18 cellular contexts compared by ENCODE assay signal in genomic region chr10:11538834-11539190, GRCh38.
DNase-seq lines count a peak whose midpoint lies in the region; ATAC-seq and TF ChIP-seq lines count a peak whose summit lies in the region.
"Had no signal": no experiment of that assay in that cellular context is flagged by ENCODE, and none has a peak within 500 bp of the region (broad histone marks: within the 10 kb centered on the region; RNA-seq: fewer than 3 reads in every experiment).

No MANE protein-coding gene starts in this region.

- H3F3A ChIP-seq in SK-N-SH (replicated peaks; ENCODE audit: insufficient read depth): no peaks in the 10 kb centered on the region

- H3K79me2 ChIP-seq in H9 (ENCODE audit: insufficient read depth, low read length): peaks cover 5% of the 10 kb centered on the region; the same call in 1 of the 2 replicates
- H3K79me2 ChIP-seq in SK-N-SH (ENCODE audit: insufficient read depth): peaks cover 22% of the 10 kb centered on the region; the same call in 1 of the 2 replicates

- H4K20me1 ChIP-seq in BLaER1: peaks cover 85% of the 10 kb centered on the region
- H4K20me1 ChIP-seq in H9 (ENCODE audit: control insufficient read depth, insufficient read depth, insufficient read length): no peaks in the 10 kb centered on the region
- H4K20me1 ChIP-seq in SK-N-SH (ENCODE audit: insufficient read depth): peaks cover 10% of the 10 kb centered on the region

- H3K56ac ChIP-seq in H9 (ENCODE audit: insufficient read length, low read depth, low read length): no peak overlapping the region

- H3K9me3 Mint-ChIP-seq in H9: no peaks in the 10 kb centered on the region
- H3K9me3 Mint-ChIP-seq: activated CD4-positive, alpha-beta T cell treated with anti-CD3 and anti-CD28 coated beads, Interleukin-2, amount 10 ng/mL, durations not matched to agents 7 days and 5 days had no signal

- DNase-seq in H9 (no peak), SK-MEL-5 (ENCODE audit: low read depth, low spot score) (peak; percentile 26), mesenchymal stem cell (no peak), cortex of kidney (lab: John Stamatoyannopoulos, UW) (no peak), SK-N-SH (no peak)
- DNase-seq in stimulated activated CD4-positive, alpha-beta T cell treated with anti-CD3 and anti-CD28 coated beads, Interleukin-4, amount 100 ng/mL, for 24 hours: no peak
- DNase-seq: activated CD4-positive, alpha-beta T cell treated with anti-CD3 and anti-CD28 coated beads, Interleukin-2, amount 10 ng/mL, durations not matched to agents 7 days and 5 days; activated CD8-positive, alpha-beta memory T cell treated with anti-CD3 and anti-CD28 coated beads, Interleukin-2, amount 50 U/mL, for 48 hours; NCI-H187 treated with DMSO at 0.1 percent for 48 hours; NCI-H524 treated with DMSO at 0.1 percent for 48 hours; Peyer's patch; stimulated activated CD4-positive, alpha-beta T cell treated with anti-CD3 and anti-CD28 coated beads, Interleukin-1b, Interleukin-23, amount 100 ng/mL, for 48 hours; substantia nigra had no signal

- H3K18ac ChIP-seq in H9 (ENCODE audit: insufficient read length, low read depth, low read length) (no peak overlapping the region), mesenchymal stem cell (ENCODE audit: low read depth in 1 of 2, low read length in 2 of 2) (peak overlapping the region in 1 of 2 experiments; percentile 67)

- H4K91ac ChIP-seq in H9 (ENCODE audit: insufficient read length, low read depth, low read length): no peak overlapping the region
- peak overlapping the region; percentile 37 for H4K91ac ChIP-seq in mesenchymal stem cell (ENCODE audit: low read length)

- in situ Hi-C loops in SK-MEL-5 (cut with HindIII; ENCODE audit: low pct_unique_long_range_greater_than_20kb, low sequenced_read_pairs): no loop called here

- H2BK20ac ChIP-seq in H9 (ENCODE audit: low read depth, low read length, poor library complexity, severe bottlenecking): no peak overlapping the region

- H3K23ac ChIP-seq in H9 (ENCODE audit: insufficient read length, low read depth, low read length): no peak overlapping the region
- H3K23ac ChIP-seq in mesenchymal stem cell (ENCODE audit: low read length in 2 of 2): no peak overlapping the region

- H2BK120ac ChIP-seq in H9 (ENCODE audit: low read depth, low read length, poor library complexity, severe bottlenecking) (no peak overlapping the region), mesenchymal stem cell (ENCODE audit: low read depth, low read length) (no peak overlapping the region)

- H2BK15ac ChIP-seq in H9 (ENCODE audit: low read depth, low read length): no peak overlapping the region
- no peak overlapping the region for H2BK15ac ChIP-seq in mesenchymal stem cell (ENCODE audit: low read depth, poor library complexity, severe bottlenecking)

- no peak for TF ChIP-seq RAD21 in SK-N-SH (IDR thresholded peaks at IDR 0.05; ENCODE audit: low read length)

- H3K9ac ChIP-seq in BLaER1: no peak overlapping the region
- H3K9ac ChIP-seq in H9 (ENCODE audit: extremely low read depth, insufficient read length, low read length): no peak overlapping the region
- H3K9ac ChIP-seq in mesenchymal stem cell (ENCODE audit: low read length): no peak overlapping the region
- H3K9ac ChIP-seq in SK-N-SH: no peak overlapping the region

- H4K5ac ChIP-seq in H9 (ENCODE audit: insufficient read length, low read depth, low read length): no peak overlapping the region

- POLR2A ChIA-PET in SK-N-SH (lab: Yijun Ruan, JAX): no interaction called here

- no CpG with 5 or more reads among the region's 8 CpGs for WGBS in H9 (ENCODE audit: extremely low coverage, insufficient read length, low lambda C conversion rate)
- 88% methylated on average over 8 of the region's 8 CpGs for whole genome bisulfite sequencing in mesenchymal stem cell
- WGBS in SK-N-SH (ENCODE audit: low lambda C conversion rate): 96% methylated on average over 8 of the region's 8 CpGs

- H3K36me3 Mint-ChIP-seq in H9 (ENCODE audit: insufficient read depth in 1 of 3, low read depth in 3 of 3): no peaks in the 10 kb centered on the region

- H3K27me3 ChIP-seq in BLaER1: no peaks in the 10 kb centered on the region
- H3K27me3 ChIP-seq in H9 (ENCODE audit: insufficient read depth, low read length): no peaks in the 10 kb centered on the region
- no peaks in the 10 kb centered on the region for H3K27me3 ChIP-seq in mesenchymal stem cell (ENCODE audit: control insufficient read depth in 1 of 2, insufficient read depth in 1 of 2, low read length in 2 of 2)
- no peaks in the 10 kb centered on the region for H3K27me3 ChIP-seq in SK-N-SH (ENCODE audit: insufficient read depth)
- H3K27me3 ChIP-seq: left lung, Peyer's patch had no signal

- H3K9me3 ChIP-seq in BLaER1 (no peaks in the 10 kb centered on the region), H9 (ENCODE audit: control insufficient read depth, low read depth, low read length) (no peaks in the 10 kb centered on the region), mesenchymal stem cell (ENCODE audit: control insufficient read depth, low read length) (no peaks in the 10 kb centered on the region), SK-N-SH (no peaks in the 10 kb centered on the region)
- H3K9me3 ChIP-seq: HAP-1, left lung, Peyer's patch had no signal

- H3K4me3 ChIP-seq in BLaER1 (no peak overlapping the region), mesenchymal stem cell (ENCODE audit: insufficient read depth in 1 of 2, low read depth in 1 of 2, low read length in 2 of 2) (no peak overlapping the region), SK-N-SH (ENCODE audit: low read depth in 2 of 2, low read length in 1 of 2) (no peak overlapping the region)
- H3K4me3 ChIP-seq: HAP-1, left lung, Peyer's patch had no signal

- no peak overlapping the region for H4K8ac ChIP-seq in H9 (replicated peaks; ENCODE audit: insufficient read length, low read depth, low read length)
- peak overlapping the region; percentile 62 for H4K8ac ChIP-seq in mesenchymal stem cell (ENCODE audit: low read length)

- H3K4me2 ChIP-seq in BLaER1 (peak overlapping the region; percentile 34), H9 (ENCODE audit: insufficient read depth, insufficient read length, low read length) (no peak overlapping the region), mesenchymal stem cell (ENCODE audit: low read length, poor library complexity, severe bottlenecking) (no peak overlapping the region), SK-N-SH (no peak overlapping the region)

- H2BK5ac ChIP-seq in H9 (ENCODE audit: insufficient read length, low read length): no peak overlapping the region
- no peak overlapping the region for H2BK5ac ChIP-seq in mesenchymal stem cell (ENCODE audit: low read depth, low read length, poor library complexity, severe bottlenecking)

- H3K14ac ChIP-seq in H9 (ENCODE audit: insufficient read depth, low read length) (peak overlapping the region; percentile 42), mesenchymal stem cell (ENCODE audit: low read length in 2 of 2) (peak overlapping the region in 1 of 2 experiments; percentile 83)

- H2BK12ac ChIP-seq in H9 (ENCODE audit: insufficient read length, low read depth, low read length): no peak overlapping the region
- H2BK12ac ChIP-seq in mesenchymal stem cell (ENCODE audit: low read length in 2 of 2): peak overlapping the region; percentile 9 to 79

- H3K4ac ChIP-seq in H9 (ENCODE audit: low read depth, low read length) (no peak overlapping the region), mesenchymal stem cell (ENCODE audit: low read depth in 1 of 2, low read length in 2 of 2) (no peak overlapping the region)

- H3K27me3 Mint-ChIP-seq in H9 (ENCODE audit: low read depth): no peaks in the 10 kb centered on the region

- peak overlapping the region; percentile 73 to 93 (median 86) for H3K27ac Mint-ChIP-seq in H9
- H3K27ac Mint-ChIP-seq: activated CD4-positive, alpha-beta T cell treated with anti-CD3 and anti-CD28 coated beads, Interleukin-2, amount 10 ng/mL, durations not matched to agents 7 days and 5 days had no signal

- H3K27ac ChIP-seq in BLaER1 (0 out of 2 replicates have a peak overlapping the region, but pooled peaks have one; percentile 2), H9 (ENCODE audit: insufficient read length, low read depth, low read length) (no peak overlapping the region), mesenchymal stem cell (ENCODE audit: low read length, poor library complexity, severe bottlenecking) (no peak overlapping the region), SK-N-SH (ENCODE audit: low read depth in 2 of 2, low read length in 1 of 2) (no peak overlapping the region)
- H3K27ac ChIP-seq: left lung, Peyer's patch had no signal

- H3K79me1 ChIP-seq in H9 (ENCODE audit: insufficient read depth, low read depth, low read length, poor library complexity, severe bottlenecking) (peaks cover 2% of the 10 kb centered on the region), mesenchymal stem cell (replicated peaks; ENCODE audit: low read length, poor library complexity, severe bottlenecking) (peaks cover 33% of the 10 kb centered on the region)

- H2AFZ ChIP-seq in H9 (ENCODE audit: low read length) (no peak overlapping the region), mesenchymal stem cell (ENCODE audit: low read depth, low read length) (no peak overlapping the region), SK-N-SH (ENCODE audit: low read depth) (no peak overlapping the region)

- H3K23me2 ChIP-seq in H9 (ENCODE audit: insufficient read length, low read depth, low read length, poor library complexity, severe bottlenecking): no peaks in the 10 kb centered on the region

- H3K4me3 Mint-ChIP-seq in H9: no peak overlapping the region
- H3K4me3 Mint-ChIP-seq: activated CD4-positive, alpha-beta T cell treated with anti-CD3 and anti-CD28 coated beads, Interleukin-2, amount 10 ng/mL, durations not matched to agents 7 days and 5 days had no signal

- ATAC-seq in GM19328 (IDR thresholded peaks at IDR 0.05; ENCODE audit: unreplicated experiment): no peak
- ATAC-seq: sciatic nerve had no signal

- TF ChIP-seq CTCF in H9 (conservative IDR thresholded peaks at IDR 0.05) (no peak), SK-N-SH (IDR thresholded peaks at IDR 0.05) (no peak)

- TF ChIP-seq EP300 in SK-N-SH (IDR thresholded peaks at IDR 0.05; ENCODE audit: borderline replicate concordance in 1 of 2, low read depth in 1 of 2, low read length in 1 of 2): no peak

- H3K36me3 ChIP-seq in BLaER1 (no peaks in the 10 kb centered on the region), mesenchymal stem cell (ENCODE audit: control insufficient read depth in 1 of 2, insufficient read depth in 2 of 2, low read depth in 1 of 2, low read length in 2 of 2) (no peaks in the 10 kb centered on the region), SK-N-SH (replicated peaks in 1 of 2; ENCODE audit: control insufficient read depth in 1 of 2, insufficient read depth in 2 of 2, low read length in 1 of 2) (no peaks in the 10 kb centered on the region)
- H3K36me3 ChIP-seq: HAP-1, left lung, Peyer's patch had no signal

- H3K4me1 ChIP-seq in BLaER1: peaks cover 50% of the 10 kb centered on the region
- H3K4me1 ChIP-seq in H9 (ENCODE audit: insufficient read depth, low read length): peaks cover 3% of the 10 kb centered on the region; the same call in 1 of the 2 replicates
- H3K4me1 ChIP-seq in mesenchymal stem cell (ENCODE audit: control insufficient read depth, insufficient read depth, low read depth, low read length): peaks cover 5% of the 10 kb centered on the region
- H3K4me1 ChIP-seq in SK-N-SH (ENCODE audit: control insufficient read depth in 1 of 2, insufficient read depth in 2 of 2, low read depth in 1 of 2, low read length in 1 of 2): peaks cover 0 to 3% of the 10 kb centered on the region in 2 experiments; a peak in 2 of 4 replicates

- H2AK5ac ChIP-seq in H9 (ENCODE audit: insufficient read length, low read length): no peak overlapping the region
- H2AK5ac ChIP-seq in mesenchymal stem cell (ENCODE audit: low read length, severe bottlenecking): no peak overlapping the region

- H3K4me1 Mint-ChIP-seq in H9: peaks cover 38 to 44% of the 10 kb centered on the region in 2 experiments

- no peak overlapping the region for H3T11ph ChIP-seq in H9 (ENCODE audit: low read length)

- no peaks in the 10 kb centered on the region for H3K9me2 ChIP-seq in SK-N-SH

- CTCF ChIA-PET in SK-N-SH (lab: Yijun Ruan, JAX): no interaction called here
